Comparison of ENCODE assay signal across 11 cellular contexts in the genomic region with DNA sequence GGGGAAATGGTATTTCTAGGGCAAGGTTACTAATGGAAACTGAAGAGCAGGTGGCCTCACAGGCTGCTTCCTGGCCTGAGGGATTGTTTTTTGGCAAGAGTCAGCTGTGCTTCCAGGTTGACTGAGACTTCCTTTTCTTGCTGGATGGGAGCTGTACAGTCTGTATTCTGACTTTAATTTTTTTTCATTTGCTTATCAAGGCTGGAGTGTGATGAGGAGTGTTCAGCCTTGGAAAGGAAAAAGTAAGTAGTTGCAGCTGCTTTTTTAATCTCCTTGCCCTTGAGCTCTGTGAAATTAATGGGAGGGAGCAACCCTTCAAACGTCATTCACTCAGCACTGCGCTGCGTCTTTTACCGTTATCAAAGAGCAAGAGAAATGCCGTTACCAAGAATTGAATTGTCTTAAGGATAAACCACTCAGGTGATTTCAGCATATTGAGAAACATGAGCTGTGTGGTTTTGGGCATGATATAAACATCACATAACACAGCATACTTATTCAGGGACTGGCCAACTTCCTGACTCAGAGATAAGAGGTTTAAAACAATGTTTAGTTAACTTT. TPM values are rescaled to one million over a fixed set of nuclear protein-coding genes. Genes with fewer than 3 reads are reported as not detected.
DNase-seq lines count a peak whose midpoint lies in the region; ATAC-seq and TF ChIP-seq lines count a peak whose summit lies in the region.
"Had no signal": no experiment of that assay in that cellular context is flagged by ENCODE, and none has a peak within 500 bp of the region (broad histone marks: within the 10 kb centered on the region; RNA-seq: fewer than 3 reads in every experiment).

No MANE protein-coding gene starts in this region.

- no peaks in the 10 kb centered on the region for H3K9me3 ChIP-seq in subcutaneous abdominal adipose tissue (ENCODE audit: control insufficient read depth in 5 of 5, low read length in 5 of 5)
- H3K9me3 ChIP-seq: SJSA1, spleen had no signal

- peak overlapping the region; percentile 9 for H3K27ac ChIP-seq in subcutaneous abdominal adipose tissue (ENCODE audit: low read depth, low read length)
- H3K27ac ChIP-seq: SJSA1 had no signal

- H3K4me3 ChIP-seq in fibroblast of villous mesenchyme (ENCODE audit: low read depth, low read length), result no peak overlapping the region
- no peak overlapping the region for H3K4me3 ChIP-seq in subcutaneous abdominal adipose tissue (ENCODE audit: low read depth in 1 of 5, low read length in 5 of 5)
- H3K4me3 ChIP-seq: SJSA1, spleen had no signal

- no peaks in the 10 kb centered on the region for H3K27me3 ChIP-seq in subcutaneous abdominal adipose tissue (ENCODE audit: control insufficient read depth in 5 of 5, insufficient read depth in 4 of 5, low read length in 5 of 5)
- H3K27me3 ChIP-seq: SJSA1, spleen had no signal

- H3K36me3 ChIP-seq in subcutaneous abdominal adipose tissue (ENCODE audit: control insufficient read depth in 5 of 5, insufficient read depth in 5 of 5, low read length in 5 of 5), result peaks cover 12 to 30% (median 15%) of the 10 kb centered on the region in 5 donors
- H3K36me3 ChIP-seq: SJSA1 had no signal

- H3K27me3 Mint-ChIP-seq in activated naive CD4-positive, alpha-beta T cell treated with anti-CD3 and anti-CD28 coated beads, Interleukin-2, amount 10 ng/mL, durations not matched to agents 7 days and 5 days, result no peaks in the 10 kb centered on the region
- no peaks in the 10 kb centered on the region for H3K27me3 Mint-ChIP-seq in activated T-helper 17 cell treated with anti-CD3 and anti-CD28 coated beads, Interleukin-2, amount 50 U/mL, for 72 hours
- H3K27me3 Mint-ChIP-seq: B cell had no signal

- H3K27ac Mint-ChIP-seq in activated naive CD4-positive, alpha-beta T cell treated with anti-CD3 and anti-CD28 coated beads, Interleukin-2, amount 10 ng/mL, durations not matched to agents 7 days and 5 days, result peak overlapping the region; percentile 3
- peak overlapping the region; percentile 14 for H3K27ac Mint-ChIP-seq in activated T-helper 17 cell treated with anti-CD3 and anti-CD28 coated beads, Interleukin-2, amount 50 U/mL, for 72 hours
- H3K27ac Mint-ChIP-seq: B cell had no signal

- CTCF ChIA-PET in activated naive CD4-positive, alpha-beta T cell treated with anti-CD3 and anti-CD28 coated beads, Interleukin-2, amount 10 ng/mL, durations not matched to agents 7 days and 5 days (lab: Charles Lee), result interaction anchor here (0.8 kb wide), 1 partner anchor 67 kb away, joined by 3 read pairs; no protein-coding TSS in a partner anchor

- H3K9ac ChIP-seq in subcutaneous abdominal adipose tissue (ENCODE audit: low read length in 5 of 5), result no peak overlapping the region

- no peak overlapping the region for H3K4me3 Mint-ChIP-seq in activated naive CD4-positive, alpha-beta T cell treated with anti-CD3 and anti-CD28 coated beads, Interleukin-2, amount 10 ng/mL, durations not matched to agents 7 days and 5 days
- no peak overlapping the region for H3K4me3 Mint-ChIP-seq in activated T-helper 17 cell treated with anti-CD3 and anti-CD28 coated beads, Interleukin-2, amount 50 U/mL, for 72 hours
- H3K4me3 Mint-ChIP-seq: B cell had no signal

- DNase-seq in activated naive CD4-positive, alpha-beta T cell treated with anti-CD3 and anti-CD28 coated beads, Interleukin-2, amount 10 ng/mL, durations not matched to agents 7 days and 5 days, result no peak
- no peak for DNase-seq in activated naive CD4-positive, alpha-beta T cell (lab: John Stamatoyannopoulos, UW)
- DNase-seq in fibroblast of villous mesenchyme (ENCODE audit: low read depth) (peak; percentile 88), hippocampal formation (lab: John Stamatoyannopoulos, UW) (no peak), COLO668 (lab: John Stamatoyannopoulos, UW; ENCODE audit: unreplicated experiment) (no peak)
- no peak for DNase-seq in stimulated activated CD4-positive, alpha-beta T cell treated with anti-CD3 and anti-CD28 coated beads, Interleukin-4, amount 100 ng/mL, for 24 hours
- DNase-seq: spleen had no signal

- peaks cover 0 to 10% (median 8%) of the 10 kb centered on the region in 5 donors for H3K4me1 ChIP-seq in subcutaneous abdominal adipose tissue (ENCODE audit: control insufficient read depth in 5 of 5, insufficient read depth in 5 of 5, low read length in 5 of 5)
- H3K4me1 ChIP-seq: SJSA1 had no signal

- peaks cover 20% of the 10 kb centered on the region for H3K36me3 Mint-ChIP-seq in activated naive CD4-positive, alpha-beta T cell treated with anti-CD3 and anti-CD28 coated beads, Interleukin-2, amount 10 ng/mL, durations not matched to agents 7 days and 5 days
- H3K36me3 Mint-ChIP-seq in activated T-helper 17 cell treated with anti-CD3 and anti-CD28 coated beads, Interleukin-2, amount 50 U/mL, for 72 hours (ENCODE audit: low read depth), result peaks cover 71% of the 10 kb centered on the region

- H3K9me3 Mint-ChIP-seq in activated naive CD4-positive, alpha-beta T cell treated with anti-CD3 and anti-CD28 coated beads, Interleukin-2, amount 10 ng/mL, durations not matched to agents 7 days and 5 days, result no peaks in the 10 kb centered on the region
- H3K9me3 Mint-ChIP-seq in activated T-helper 17 cell treated with anti-CD3 and anti-CD28 coated beads, Interleukin-2, amount 50 U/mL, for 72 hours, result no peaks in the 10 kb centered on the region

- H3K4me1 Mint-ChIP-seq in activated naive CD4-positive, alpha-beta T cell treated with anti-CD3 and anti-CD28 coated beads, Interleukin-2, amount 10 ng/mL, durations not matched to agents 7 days and 5 days, result peaks cover 11% of the 10 kb centered on the region
- H3K4me1 Mint-ChIP-seq in activated T-helper 17 cell treated with anti-CD3 and anti-CD28 coated beads, Interleukin-2, amount 50 U/mL, for 72 hours, result peaks cover 4% of the 10 kb centered on the region
- H3K4me1 Mint-ChIP-seq: B cell had no signal

- TF ChIP-seq CTCF in fibroblast of villous mesenchyme (IDR thresholded peaks at IDR 0.05; ENCODE audit: insufficient read depth, low read depth, low read length), result no peak

- ATAC-seq in activated T-helper 17 cell treated with anti-CD3 and anti-CD28 coated beads, Interleukin-2, amount 50 U/mL, for 72 hours (replicated peaks), result peak; percentile 44

RNA-seq across cellular contexts. Expression of a gene that starts 47.6 kb away (rescaled TPM):
- under 1 TPM; 0.42 to 0.45 TPM for total RNA-seq in activated T-helper 17 cell treated with anti-CD3 and anti-CD28 coated beads, Interleukin-2, amount 50 U/mL, for 72 hours
- total RNA-seq in fibroblast of villous mesenchyme, result not detected in 2 replicates
- total RNA-seq: B cell, SJSA1 had no signal
